In the genomic region with DNA sequence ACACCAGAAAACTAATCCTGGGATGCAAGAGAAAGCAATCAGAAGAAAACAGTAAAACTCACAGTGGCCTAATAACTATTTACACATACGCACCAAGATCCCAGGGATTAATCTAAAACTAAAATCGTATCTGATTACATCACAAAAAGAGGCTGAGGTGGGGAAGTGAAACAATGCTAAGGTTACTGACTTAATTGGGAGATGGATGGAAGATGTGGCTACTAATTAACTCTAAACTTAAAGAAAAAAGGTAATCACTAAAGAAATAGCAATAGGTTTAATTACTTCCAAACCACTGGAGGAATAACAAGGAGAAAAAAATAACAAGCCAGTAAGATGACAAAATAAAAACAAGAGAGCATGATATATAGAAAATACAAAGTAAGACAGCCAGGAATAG, we compare ENCODE assay signal across 1 cellular context.
TF ChIP-seq lines count a peak whose summit lies in the region.

No MANE protein-coding gene starts in this region.

TF ChIP-seq in GM12878, 131 proteins besides CTCF, POLR2A, EP300 and RAD21:
- TF ChIP-seq, protein P1, sequence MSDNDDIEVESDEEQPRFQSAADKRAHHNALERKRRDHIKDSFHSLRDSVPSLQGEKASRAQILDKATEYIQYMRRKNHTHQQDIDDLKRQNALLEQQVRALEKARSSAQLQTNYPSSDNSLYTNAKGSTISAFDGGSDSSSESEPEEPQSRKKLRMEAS (IDR thresholded peaks at IDR 0.05; ENCODE audit: low read depth, low read length) = no peak
- TF ChIP-seq NBN (IDR thresholded peaks at IDR 0.05) (no peak), MTA2 (IDR thresholded peaks at IDR 0.05; ENCODE audit: low read depth) (peak; percentile 76), SRF (IDR thresholded peaks at IDR 0.05; ENCODE audit: low read depth in 2 of 2, low read length in 2 of 2) (no peak), MXI1 (IDR thresholded peaks at IDR 0.05; ENCODE audit: low read depth, low read length) (no peak), ETV6 (conservative IDR thresholded peaks at IDR 0.05 in 1 of 2, IDR thresholded peaks at IDR 0.05 in 1 of 2; ENCODE audit: borderline replicate concordance in 1 of 2, low read depth in 1 of 2) (no peak), SPI1 (IDR thresholded peaks at IDR 0.05; ENCODE audit: borderline replicate concordance, insufficient read depth, low read depth, low read length) (peak; percentile 50; the same call in 1 of the 2 replicates), ATF7 (IDR thresholded peaks at IDR 0.05; ENCODE audit: low read depth) (peak; percentile 42; the same call in 1 of the 2 replicates), PAX8 (IDR thresholded peaks at IDR 0.05) (no peak)
